Comparison of ENCODE assay signal across 2 cellular contexts in the genomic region with DNA sequence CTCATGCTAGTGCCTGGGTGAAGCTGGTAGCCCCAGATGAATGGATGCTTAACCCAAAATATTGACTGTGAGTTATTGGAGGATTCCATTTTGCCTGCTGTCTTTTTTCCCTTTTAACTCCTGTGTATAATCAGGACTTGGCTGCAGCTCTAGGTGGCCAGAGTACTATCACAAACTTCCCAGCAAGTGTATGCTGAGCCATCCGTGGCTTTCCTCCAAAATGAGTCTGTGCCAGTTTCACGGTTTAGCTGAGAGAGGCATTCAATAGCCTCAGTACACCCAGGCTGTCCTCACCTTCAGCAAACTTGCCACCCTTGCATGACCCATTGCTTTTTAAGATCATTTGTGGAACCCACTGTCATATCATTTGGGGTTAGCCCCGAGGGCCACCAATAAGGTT.
A peak's percentile ranks its signal among the peaks of the same experiment; 100 is the strongest.
TF ChIP-seq lines count a peak whose summit lies in the region.

No MANE protein-coding gene starts in this region.

TF ChIP-seq in liver, 16 proteins besides CTCF, POLR2A, EP300 and RAD21 (continued from another document):
- TF ChIP-seq, protein P1, sequence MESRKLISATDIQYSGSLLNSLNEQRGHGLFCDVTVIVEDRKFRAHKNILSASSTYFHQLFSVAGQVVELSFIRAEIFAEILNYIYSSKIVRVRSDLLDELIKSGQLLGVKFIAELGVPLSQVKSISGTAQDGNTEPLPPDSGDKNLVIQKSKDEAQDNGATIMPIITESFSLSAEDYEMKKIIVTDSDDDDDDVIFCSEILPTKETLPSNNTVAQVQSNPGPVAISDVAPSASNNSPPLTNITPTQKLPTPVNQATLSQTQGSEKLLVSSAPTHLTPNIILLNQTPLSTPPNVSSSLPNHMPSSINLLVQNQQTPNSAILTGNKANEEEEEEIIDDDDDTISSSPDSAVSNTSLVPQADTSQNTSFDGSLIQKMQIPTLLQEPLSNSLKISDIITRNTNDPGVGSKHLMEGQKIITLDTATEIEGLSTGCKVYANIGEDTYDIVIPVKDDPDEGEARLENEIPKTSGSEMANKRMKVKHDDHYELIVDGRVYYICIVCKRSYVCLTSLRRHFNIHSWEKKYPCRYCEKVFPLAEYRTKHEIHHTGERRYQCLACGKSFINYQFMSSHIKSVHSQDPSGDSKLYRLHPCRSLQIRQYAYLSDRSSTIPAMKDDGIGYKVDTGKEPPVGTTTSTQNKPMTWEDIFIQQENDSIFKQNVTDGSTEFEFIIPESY (IDR thresholded peaks at IDR 0.05) = no peak
- TF ChIP-seq, protein P2, sequence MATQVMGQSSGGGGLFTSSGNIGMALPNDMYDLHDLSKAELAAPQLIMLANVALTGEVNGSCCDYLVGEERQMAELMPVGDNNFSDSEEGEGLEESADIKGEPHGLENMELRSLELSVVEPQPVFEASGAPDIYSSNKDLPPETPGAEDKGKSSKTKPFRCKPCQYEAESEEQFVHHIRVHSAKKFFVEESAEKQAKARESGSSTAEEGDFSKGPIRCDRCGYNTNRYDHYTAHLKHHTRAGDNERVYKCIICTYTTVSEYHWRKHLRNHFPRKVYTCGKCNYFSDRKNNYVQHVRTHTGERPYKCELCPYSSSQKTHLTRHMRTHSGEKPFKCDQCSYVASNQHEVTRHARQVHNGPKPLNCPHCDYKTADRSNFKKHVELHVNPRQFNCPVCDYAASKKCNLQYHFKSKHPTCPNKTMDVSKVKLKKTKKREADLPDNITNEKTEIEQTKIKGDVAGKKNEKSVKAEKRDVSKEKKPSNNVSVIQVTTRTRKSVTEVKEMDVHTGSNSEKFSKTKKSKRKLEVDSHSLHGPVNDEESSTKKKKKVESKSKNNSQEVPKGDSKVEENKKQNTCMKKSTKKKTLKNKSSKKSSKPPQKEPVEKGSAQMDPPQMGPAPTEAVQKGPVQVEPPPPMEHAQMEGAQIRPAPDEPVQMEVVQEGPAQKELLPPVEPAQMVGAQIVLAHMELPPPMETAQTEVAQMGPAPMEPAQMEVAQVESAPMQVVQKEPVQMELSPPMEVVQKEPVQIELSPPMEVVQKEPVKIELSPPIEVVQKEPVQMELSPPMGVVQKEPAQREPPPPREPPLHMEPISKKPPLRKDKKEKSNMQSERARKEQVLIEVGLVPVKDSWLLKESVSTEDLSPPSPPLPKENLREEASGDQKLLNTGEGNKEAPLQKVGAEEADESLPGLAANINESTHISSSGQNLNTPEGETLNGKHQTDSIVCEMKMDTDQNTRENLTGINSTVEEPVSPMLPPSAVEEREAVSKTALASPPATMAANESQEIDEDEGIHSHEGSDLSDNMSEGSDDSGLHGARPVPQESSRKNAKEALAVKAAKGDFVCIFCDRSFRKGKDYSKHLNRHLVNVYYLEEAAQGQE (IDR thresholded peaks at IDR 0.05) = peak; percentile 12
- TF ChIP-seq FOXA1 (IDR thresholded peaks at IDR 0.05) (no peak), EGR1 (IDR thresholded peaks at IDR 0.05; ENCODE audit: low read depth in 2 of 2) (no peak), TAF1 (conservative IDR thresholded peaks at IDR 0.05) (no peak), GABPA (IDR thresholded peaks at IDR 0.05 in 1 of 2, conservative IDR thresholded peaks at IDR 0.05 in 1 of 2) (no peak), HNF4A (conservative IDR thresholded peaks at IDR 0.05) (peak; percentile 40 to 44), SP1 (IDR thresholded peaks at IDR 0.05) (peak; percentile 42), FOXA2 (IDR thresholded peaks at IDR 0.05) (no peak), RXRA (IDR thresholded peaks at IDR 0.05) (peak; percentile 57 to 72), HNF4G (IDR thresholded peaks at IDR 0.05) (no peak), JUND (IDR thresholded peaks at IDR 0.05) (peak in 1 of 2 donors; percentile 13)
- TF ChIP-seq, protein P3, sequence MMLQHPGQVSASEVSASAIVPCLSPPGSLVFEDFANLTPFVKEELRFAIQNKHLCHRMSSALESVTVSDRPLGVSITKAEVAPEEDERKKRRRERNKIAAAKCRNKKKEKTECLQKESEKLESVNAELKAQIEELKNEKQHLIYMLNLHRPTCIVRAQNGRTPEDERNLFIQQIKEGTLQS (IDR thresholded peaks at IDR 0.05) = peak; percentile 12

TF ChIP-seq in HepG2, 621 proteins besides CTCF, POLR2A, EP300 and RAD21 (continued from another document):
- TF ChIP-seq, protein P4, sequence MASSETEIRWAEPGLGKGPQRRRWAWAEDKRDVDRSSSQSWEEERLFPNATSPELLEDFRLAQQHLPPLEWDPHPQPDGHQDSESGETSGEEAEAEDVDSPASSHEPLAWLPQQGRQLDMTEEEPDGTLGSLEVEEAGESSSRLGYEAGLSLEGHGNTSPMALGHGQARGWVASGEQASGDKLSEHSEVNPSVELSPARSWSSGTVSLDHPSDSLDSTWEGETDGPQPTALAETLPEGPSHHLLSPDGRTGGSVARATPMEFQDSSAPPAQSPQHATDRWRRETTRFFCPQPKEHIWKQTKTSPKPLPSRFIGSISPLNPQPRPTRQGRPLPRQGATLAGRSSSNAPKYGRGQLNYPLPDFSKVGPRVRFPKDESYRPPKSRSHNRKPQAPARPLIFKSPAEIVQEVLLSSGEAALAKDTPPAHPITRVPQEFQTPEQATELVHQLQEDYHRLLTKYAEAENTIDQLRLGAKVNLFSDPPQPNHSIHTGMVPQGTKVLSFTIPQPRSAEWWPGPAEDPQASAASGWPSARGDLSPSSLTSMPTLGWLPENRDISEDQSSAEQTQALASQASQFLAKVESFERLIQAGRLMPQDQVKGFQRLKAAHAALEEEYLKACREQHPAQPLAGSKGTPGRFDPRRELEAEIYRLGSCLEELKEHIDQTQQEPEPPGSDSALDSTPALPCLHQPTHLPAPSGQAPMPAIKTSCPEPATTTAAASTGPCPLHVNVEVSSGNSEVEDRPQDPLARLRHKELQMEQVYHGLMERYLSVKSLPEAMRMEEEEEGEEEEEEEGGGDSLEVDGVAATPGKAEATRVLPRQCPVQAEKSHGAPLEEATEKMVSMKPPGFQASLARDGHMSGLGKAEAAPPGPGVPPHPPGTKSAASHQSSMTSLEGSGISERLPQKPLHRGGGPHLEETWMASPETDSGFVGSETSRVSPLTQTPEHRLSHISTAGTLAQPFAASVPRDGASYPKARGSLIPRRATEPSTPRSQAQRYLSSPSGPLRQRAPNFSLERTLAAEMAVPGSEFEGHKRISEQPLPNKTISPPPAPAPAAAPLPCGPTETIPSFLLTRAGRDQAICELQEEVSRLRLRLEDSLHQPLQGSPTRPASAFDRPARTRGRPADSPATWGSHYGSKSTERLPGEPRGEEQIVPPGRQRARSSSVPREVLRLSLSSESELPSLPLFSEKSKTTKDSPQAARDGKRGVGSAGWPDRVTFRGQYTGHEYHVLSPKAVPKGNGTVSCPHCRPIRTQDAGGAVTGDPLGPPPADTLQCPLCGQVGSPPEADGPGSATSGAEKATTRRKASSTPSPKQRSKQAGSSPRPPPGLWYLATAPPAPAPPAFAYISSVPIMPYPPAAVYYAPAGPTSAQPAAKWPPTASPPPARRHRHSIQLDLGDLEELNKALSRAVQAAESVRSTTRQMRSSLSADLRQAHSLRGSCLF (CRISPR knock-in tag; IDR thresholded peaks at IDR 0.05; ENCODE audit: borderline replicate concordance) = no peak
TF ChIP-seq in HepG2: peak in this region for 0.
